In the genomic region with DNA sequence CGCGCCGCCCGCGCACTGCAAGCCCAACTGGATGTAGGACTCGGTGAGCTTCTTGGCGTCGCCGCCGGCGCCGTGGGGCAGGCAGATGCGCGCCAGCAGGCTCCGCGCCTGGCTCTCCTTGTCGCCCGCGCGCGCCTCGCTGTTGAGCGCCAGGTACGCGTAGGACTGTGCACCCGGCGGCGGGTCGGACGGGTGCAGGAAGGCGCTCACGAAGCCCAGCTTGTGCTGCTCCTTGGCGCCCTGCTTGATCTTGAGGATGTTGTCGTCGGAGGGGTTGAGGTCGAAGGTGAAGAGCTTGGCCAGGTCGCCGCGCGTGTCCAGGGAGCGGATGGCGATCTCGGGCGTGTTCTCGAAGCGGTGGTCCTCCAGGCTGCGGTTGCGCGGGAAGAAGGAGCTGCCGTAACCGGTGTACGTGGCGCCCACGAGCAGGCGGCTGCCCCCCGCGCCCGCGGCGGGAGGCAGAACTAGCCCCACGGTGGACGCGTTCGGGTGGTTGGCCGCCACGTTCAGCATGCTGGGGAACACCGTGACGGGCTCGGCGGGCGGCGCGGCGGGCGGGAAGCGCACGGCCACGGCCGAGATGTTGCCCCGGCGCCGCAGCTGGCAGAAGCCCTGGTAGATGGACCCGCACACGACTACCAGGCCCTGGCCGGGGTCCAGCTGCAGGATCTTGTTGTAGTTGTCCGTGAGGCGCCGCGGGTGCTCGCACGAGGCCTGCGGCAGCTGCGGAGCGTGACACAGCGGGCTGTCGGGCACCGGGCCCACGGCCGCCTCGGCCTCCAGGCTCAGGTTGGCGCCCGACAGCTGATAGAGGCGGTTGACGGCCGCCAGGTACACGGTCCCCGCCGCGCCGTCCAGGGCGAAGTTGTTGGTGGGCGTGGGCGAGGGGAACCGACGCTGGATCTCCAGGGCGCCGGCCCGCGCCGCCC, we compare ENCODE assay signal across 8 cellular contexts. TPM values are rescaled to one million over a fixed set of nuclear protein-coding genes. Genes with fewer than 3 reads are reported as not detected.
A peak's percentile ranks its signal among the peaks of the same experiment; 100 is the strongest.
DNase-seq lines count a peak whose midpoint lies in the region; ATAC-seq lines count a peak whose summit lies in the region.

No MANE protein-coding gene starts in this region.

- no peak overlapping the region for H3K27ac ChIP-seq in SK-N-MC
- H3K27ac ChIP-seq in iPS DF 6.9 (ENCODE audit: low read length) = no peak overlapping the region
- H3K27ac ChIP-seq in skeletal muscle tissue (ENCODE audit: low read depth, low read length) = peak overlapping the region; percentile 72

- H3K9me3 ChIP-seq in SK-N-MC (ENCODE audit: low read depth, low read length) (no peaks in the 10 kb centered on the region), iPS DF 6.9 (ENCODE audit: control insufficient read depth, insufficient read depth, low read length) (no peaks in the 10 kb centered on the region), skeletal muscle tissue (ENCODE audit: control insufficient read depth in 3 of 3, low read length in 3 of 3) (no peaks in the 10 kb centered on the region)

- DNase-seq in AML-193 (lab: John Stamatoyannopoulos, UW) (peak; percentile 36 to 39), SK-N-MC (ENCODE audit: low read depth, low spot score) (no peak), astrocyte of the hippocampus (ENCODE audit: low read depth, low spot score) (peak; percentile 75), iPS DF 6.9 (ENCODE audit: low read depth, low spot score) (no peak)

- H3K9ac ChIP-seq in SK-N-MC (ENCODE audit: insufficient read length) (peak overlapping the region; percentile 66), skeletal muscle tissue (ENCODE audit: low read depth in 1 of 3, low read length in 3 of 3) (peak overlapping the region; percentile 69 to 80 (median 79))

- H3K36me3 ChIP-seq in SK-N-MC (ENCODE audit: insufficient read depth, low read length) (no peaks in the 10 kb centered on the region), iPS DF 6.9 (ENCODE audit: control insufficient read depth, insufficient read depth, low read length) (no peaks in the 10 kb centered on the region), skeletal muscle tissue (ENCODE audit: control insufficient read depth in 3 of 3, insufficient read depth in 3 of 3, low read length in 3 of 3) (peaks cover 0 to 4% (median 0%) of the 10 kb centered on the region in 3 donors)

- H3K27me3 ChIP-seq in iPS DF 6.9 (ENCODE audit: control insufficient read depth, insufficient read depth, low read length) = peaks cover 6% of the 10 kb centered on the region; the same call in 1 of the 2 replicates
- peaks cover 0 to 14% (median 13%) of the 10 kb centered on the region in 3 donors for H3K27me3 ChIP-seq in skeletal muscle tissue (ENCODE audit: control insufficient read depth in 3 of 3, insufficient read depth in 3 of 3, low read length in 3 of 3)

- no CpG with 5 or more reads among the region's 120 CpGs for WGBS in iPS DF 6.9 (ENCODE audit: insufficient coverage, insufficient read length)

- ATAC-seq in HG02759 (IDR thresholded peaks at IDR 0.05; ENCODE audit: unreplicated experiment) (peak; percentile 25), HG03342 (IDR thresholded peaks at IDR 0.05; ENCODE audit: unreplicated experiment) (no peak), HG02623 (IDR thresholded peaks at IDR 0.05; ENCODE audit: unreplicated experiment) (no peak)

- H3K4me3 ChIP-seq in SK-N-MC (peak overlapping the region; percentile 96), iPS DF 6.9 (ENCODE audit: low read length) (peak overlapping the region; percentile 56; the same call in 1 of the 2 replicates), skeletal muscle tissue (ENCODE audit: low read length in 3 of 3) (peak overlapping the region; percentile 68 to 81 (median 75))

- H3K4me1 ChIP-seq in iPS DF 6.9 (ENCODE audit: control insufficient read depth, insufficient read depth, low read length) (peaks cover 19% of the 10 kb centered on the region), skeletal muscle tissue (ENCODE audit: control insufficient read depth in 3 of 3, insufficient read depth in 3 of 3, low read length in 3 of 3) (peaks cover 64 to 75% (median 68%) of the 10 kb centered on the region in 3 donors)

RNA-seq across cellular contexts. Expression of gene PLXND1, which starts 0.6 kb away (rescaled TPM):
- 92.4 TPM for total RNA-seq in skeletal muscle tissue

Comparison
In these comparisons a context has a peak if more than half of its experiments do, and no peak if none do; other contexts are left out.
1. DNase-seq: peak in AML-193 (2 of 2) and astrocyte of the hippocampus (single experiment); none in SK-N-MC (single experiment) and iPS DF 6.9 (single experiment).
2. Peak in every context shown above with its lines, with median percentiles within 50 percentile points of each other: H3K4me3 ChIP-seq.